8 cellular contexts compared by ENCODE assay signal in the genomic region with DNA sequence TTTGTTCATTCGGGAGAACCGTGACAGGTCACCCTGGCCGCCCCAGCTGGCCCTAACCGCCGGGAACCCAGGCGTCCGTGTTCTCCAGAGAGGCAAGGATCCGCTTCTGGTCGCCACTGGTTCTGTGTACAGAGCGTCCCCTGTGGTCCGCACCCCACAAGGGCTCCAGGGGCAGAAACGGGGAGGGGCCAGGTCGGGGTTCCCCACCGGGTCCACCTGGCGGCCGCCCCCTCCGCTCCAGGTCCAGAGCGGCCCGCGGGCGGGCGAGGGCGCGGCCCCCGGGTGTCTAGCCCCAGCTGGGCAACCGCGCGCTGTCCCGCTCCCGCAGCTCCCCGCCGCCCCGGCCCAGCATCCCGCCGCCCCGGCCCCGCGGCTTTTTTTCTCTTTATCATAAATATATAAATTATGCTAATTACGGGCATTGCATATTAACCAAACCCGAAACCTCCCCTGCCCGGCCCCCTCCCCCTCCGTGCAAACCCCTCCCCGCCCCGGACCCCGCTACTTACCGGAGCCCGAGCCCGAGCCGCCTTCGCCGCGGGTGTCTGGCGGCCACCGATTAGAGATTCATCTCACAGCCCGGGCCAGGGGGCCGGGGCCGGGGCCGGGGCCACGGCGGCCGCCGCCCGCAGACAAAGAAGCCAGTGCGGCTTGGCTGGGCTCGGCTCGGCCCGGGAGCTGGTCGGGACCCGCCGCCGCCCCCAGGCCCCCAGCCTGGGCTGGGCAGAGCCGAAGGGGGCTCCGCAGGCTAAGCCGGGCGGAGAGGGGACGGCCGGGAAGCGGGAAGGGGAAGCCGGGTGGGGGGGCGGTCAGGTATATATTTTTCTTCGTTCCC. TPM values are rescaled to one million over a fixed set of nuclear protein-coding genes. Genes with fewer than 3 reads are reported as not detected.
DNase-seq lines count a peak whose midpoint lies in the region; ATAC-seq and TF ChIP-seq lines count a peak whose summit lies in the region.

No MANE protein-coding gene starts in this region.

- TF ChIP-seq POLR2A in upper lobe of left lung (IDR thresholded peaks at IDR 0.05) = peak in 2 of 4 donors; percentile 30 to 49

- peaks cover 12% of the 10 kb centered on the region; the same call in 1 of the 2 replicates for H3F3A ChIP-seq in PC-9 (ENCODE audit: insufficient read depth, low read depth)

- WGBS in upper lobe of left lung, 2 donors = 2 to 3% methylated on average over 17 to 43 of the region's 81 CpGs

- CTCF ChIA-PET in PC-9 (lab: Charles Lee) = interaction anchor here (0.6 to 0.7 kb wide), 3 partner anchors 26 to 1316 kb away, joined by 5 to 10 read pairs (median 5); no protein-coding TSS in a partner anchor

- TF ChIP-seq EP300 in upper lobe of left lung (IDR thresholded peaks at IDR 0.05) = no peak

- in situ Hi-C loops in GM13976 (cut with MboI; ENCODE audit: low sequenced_read_pairs, unreplicated experiment) = no loop called here

- H3K4me1 ChIP-seq in PC-9 (replicated peaks; ENCODE audit: insufficient read depth) (peaks cover 9% of the 10 kb centered on the region), neuron (ENCODE audit: insufficient read depth, low read length) (peaks cover 17% of the 10 kb centered on the region), upper lobe of left lung (peaks cover 15 to 21% (median 18%) of the 10 kb centered on the region in 4 donors)

- H3K9me2 ChIP-seq in PC-9 (ENCODE audit: insufficient read depth) = no peaks in the 10 kb centered on the region

- TF ChIP-seq CTCF in GM13976 (IDR thresholded peaks at IDR 0.05; ENCODE audit: borderline replicate concordance, control extremely low read depth, extremely low read depth, insufficient read depth, missing control alignments) = peak; percentile 29
- no peak for TF ChIP-seq CTCF in PC-9 (conservative IDR thresholded peaks at IDR 0.05)
- TF ChIP-seq CTCF in foreskin fibroblast (IDR thresholded peaks at IDR 0.05; ENCODE audit: low read depth, low read length) = no peak
- peak in 5 of 6 experiments; percentile 20 to 58 (median 29) for TF ChIP-seq CTCF in upper lobe of left lung (IDR thresholded peaks at IDR 0.05)

- no peaks in the 10 kb centered on the region for H3K9me3 ChIP-seq in PC-9 (ENCODE audit: insufficient read depth, low read depth)
- no peaks in the 10 kb centered on the region for H3K9me3 ChIP-seq in neuron (ENCODE audit: low read length)
- H3K9me3 ChIP-seq in upper lobe of left lung = no peaks in the 10 kb centered on the region

- intact Hi-C loops in PC-9 (cut with micrococcal nuclease; ENCODE audit: unreplicated experiment) = no loop called here

- H3K27me3 ChIP-seq in PC-9 (ENCODE audit: insufficient read depth, low read depth) (no peaks in the 10 kb centered on the region), neuron (ENCODE audit: insufficient read depth, low read length) (no peaks in the 10 kb centered on the region), upper lobe of left lung (no peaks in the 10 kb centered on the region)

- no peaks in the 10 kb centered on the region for H3K36me3 ChIP-seq in PC-9 (ENCODE audit: low read depth)
- H3K36me3 ChIP-seq in neuron (ENCODE audit: insufficient read depth, low read length) = peaks cover 3% of the 10 kb centered on the region
- H3K36me3 ChIP-seq in upper lobe of left lung = no peaks in the 10 kb centered on the region

- POLR2A ChIA-PET in PC-9 (lab: Charles Lee; ENCODE audit: unreplicated experiment) = interaction anchor here (0.5 to 1.3 kb wide), 5 partner anchors 11 to 993 kb away, joined by 3 to 16 read pairs (median 10); a partner anchor contains a TSS

- no TSS peak for BruUV-seq in PC-9 (replicated peaks; lab: Mats Ljungman, UMichigan)

- H3K4me3 ChIP-seq in PC-9 (peak overlapping the region; percentile 70), foreskin fibroblast (ENCODE audit: low read depth in 1 of 2, low read length in 2 of 2) (peak overlapping the region; percentile 48 to 85), neuron (ENCODE audit: low read length) (peak overlapping the region; percentile 73), upper lobe of left lung (peak overlapping the region; percentile 80 to 88 (median 82))

- no peaks in the 10 kb centered on the region for H4K20me1 ChIP-seq in PC-9 (ENCODE audit: insufficient read depth)

- H3K4me2 ChIP-seq in PC-9 = peak overlapping the region; percentile 92

- peak overlapping the region; percentile 83 for H2AFZ ChIP-seq in PC-9
- peak overlapping the region; percentile 77 for H2AFZ ChIP-seq in neuron (ENCODE audit: low read depth, low read length)

- peak; percentile 47 for ATAC-seq in HG02759 (IDR thresholded peaks at IDR 0.05; ENCODE audit: unreplicated experiment)
- peak; percentile 73 to 76 for ATAC-seq in upper lobe of left lung (ENCODE audit: low FRiP score in 2 of 2)

- no peak overlapping the region for H3K27ac ChIP-seq in PC-9
- peak overlapping the region; percentile 95 to 98 (median 98) for H3K27ac ChIP-seq in upper lobe of left lung

- DNase-seq in GM13976 (ENCODE audit: low spot score) = peak; percentile 88
- DNase-seq in PC-9 = peak in 1 of 2 experiments; percentile 34
- peak; percentile 51 for DNase-seq in activated gamma-delta T cell treated with Interleukin-2 at 50 U/mL for 16 hours
- DNase-seq in foreskin fibroblast = peak; percentile 9 to 53
- DNase-seq in upper lobe of left lung = peak; percentile 77 to 94
- no peak for DNase-seq in NCI-H1048 (lab: John Stamatoyannopoulos, UW)

- H3K79me2 ChIP-seq in PC-9 (ENCODE audit: low read depth) = no peaks in the 10 kb centered on the region

RNA-seq across cellular contexts. Expression of a gene that starts 0.5 kb away (rescaled TPM):
- total RNA-seq in PC-9 (2021) = 5.3 and 7.0 TPM in 2 replicates
- 10 to 100 TPM in 4 of 6 donors, 1 to 10 TPM in 2; 6.8 to 28.3 (median 12.9) TPM for total RNA-seq in upper lobe of left lung

RNA-seq across cellular contexts. Expression of a gene that starts 21.3 kb away (rescaled TPM):
- 84.4 and 154 TPM in 2 replicates for total RNA-seq in PC-9 (2021)
- 100 to 1,000 TPM; 182 to 492 (median 236) TPM for total RNA-seq in upper lobe of left lung

RNA-seq across cellular contexts. Expression of a gene that starts 44.4 kb away (rescaled TPM):
- 17.1 and 25.7 TPM in 2 replicates for total RNA-seq in PC-9 (2021)
- 10 to 100 TPM in 5 of 6 donors, 1 to 10 TPM in 1; 9.6 to 23.3 (median 20.0) TPM for total RNA-seq in upper lobe of left lung

RNA-seq across cellular contexts. Expression of a gene that starts 52.9 kb away (rescaled TPM):
- total RNA-seq in PC-9 (2021) = 36.3 and 42.9 TPM in 2 replicates
- 10 to 100 TPM; 25.1 to 58.2 (median 28.8) TPM for total RNA-seq in upper lobe of left lung

Comparison
In these comparisons a context has a peak if more than half of its experiments do, and no peak if none do; other contexts are left out.
1. CTCF ChIP-seq: peak in GM13976 (single experiment) and upper lobe of left lung (5 of 6); none in PC-9 (single experiment) and foreskin fibroblast (single experiment).
2. Peak in every context shown above with its lines, with median percentiles within 50 percentile points of each other: H3K4me3 ChIP-seq.